Comparison of ENCODE assay signal across 21 cellular contexts in genomic region chr3:185250653-185251052, GRCh38.
"Had no signal": no experiment of that assay in that cellular context is flagged by ENCODE, and none has a peak within 500 bp of the region (broad histone marks: within the 10 kb centered on the region; RNA-seq: fewer than 3 reads in every experiment).

No MANE protein-coding gene starts in this region.

- H3K27me3 ChIP-seq: ascending aorta, esophagus squamous epithelium, heart right ventricle, right atrium auricular region, stomach, upper lobe of left lung had no signal

- H3K9me3 ChIP-seq: esophagus squamous epithelium, right atrium auricular region, stomach, thoracic aorta, upper lobe of left lung had no signal

- ATAC-seq: activated CD4-positive, CD25-positive, alpha-beta regulatory T cell treated with anti-CD3 and anti-CD28 coated beads, Interleukin-2, amount 50 U/mL, for 24 hours; heart right ventricle; stimulated activated effector memory CD8-positive, alpha-beta T cell treated with anti-CD3 and anti-CD28 coated beads, Interleukin-12 subunit alpha, Interleukin-12 subunit beta, amount 100 ng/mL, for 72 hours had no signal

- FAIRE-seq: bronchial epithelial cell, endothelial cell of umbilical vein had no signal

- H3K27ac ChIP-seq: ascending aorta, esophagus squamous epithelium, heart right ventricle, right atrium auricular region, skin epidermis, stomach, thoracic aorta, upper lobe of left lung had no signal

- H3K4me3 ChIP-seq: ascending aorta, esophagus squamous epithelium, heart right ventricle, right atrium auricular region, skin epidermis, stomach, thoracic aorta, upper lobe of left lung had no signal

- DNase-seq: activated CD8-positive, alpha-beta memory T cell treated with anti-CD3 and anti-CD28 coated beads for 24 hours; activated CD8-positive, alpha-beta memory T cell treated with anti-CD3 and anti-CD28 coated beads, Interleukin-2, amount 50 U/mL, for 48 hours; activated effector memory CD4-positive, alpha-beta T cell treated with Interleukin-2 at 50 U/mL for 16 hours; activated naive CD4-positive, alpha-beta T cell treated with anti-CD3 and anti-CD28 coated beads, Interleukin-2, amount 50 U/mL, for 16 hours; activated T-cell treated with anti-CD3 and anti-CD28 coated beads, Interleukin-2, amount 50 U/mL, for 48 hours; effector CD4-positive, alpha-beta T cell; esophagus squamous epithelium; heart right ventricle; immature natural killer cell; naive B cell; stimulated activated CD4-positive, alpha-beta T cell treated with anti-CD3 and anti-CD28 coated beads, Interleukin-4, amount 100 ng/mL, for 24 hours; stomach; upper lobe of left lung had no signal

- H3K36me3 ChIP-seq: upper lobe of left lung had no signal

- H3K4me1 ChIP-seq: ascending aorta, right atrium auricular region had no signal
